ENCODE assay signal across 15 cellular contexts in genomic region chr1:226730064-226730463, GRCh38. TPM values are rescaled to one million over a fixed set of nuclear protein-coding genes. Genes with fewer than 3 reads are reported as not detected.
A peak's percentile ranks its signal among the peaks of the same experiment; 100 is the strongest.
DNase-seq lines count a peak whose midpoint lies in the region; ATAC-seq and TF ChIP-seq lines count a peak whose summit lies in the region.
"Had no signal": no experiment of that assay in that cellular context is flagged by ENCODE, and none has a peak within 500 bp of the region (broad histone marks: within the 10 kb centered on the region; RNA-seq: fewer than 3 reads in every experiment).

No MANE protein-coding gene starts in this region.

- H3K27me3 ChIP-seq in CD8-positive, alpha-beta T cell (ENCODE audit: insufficient read depth, low read length) = no peaks in the 10 kb centered on the region
- H3K27me3 ChIP-seq in Karpas-422 (ENCODE audit: low read length) (no peaks in the 10 kb centered on the region), rectal smooth muscle tissue (ENCODE audit: control insufficient read depth, insufficient read depth, low read length) (no peaks in the 10 kb centered on the region)
- H3K27me3 ChIP-seq: BLaER1 treated with 17β-estradiol and CSF1 and Interleukin-3, amounts not matched to agents 10 nM and 100 nM; neutrophil had no signal

- intact Hi-C loops in CD8-positive, alpha-beta T cell (cut with DNase I, micrococcal nuclease) = loop anchor here (5.0 to 10.0 kb wide), 4 partner anchors 97 to 1355 kb away; partner anchors contain the start of genes ARF1 (in 1 of the 2), COQ8A (in 1 of the 2) and H3-3A (in 1 of the 2)

- peak; percentile 4 for ATAC-seq in CD8-positive, alpha-beta T cell
- ATAC-seq in omental fat pad (ENCODE audit: low FRiP score) = no peak
- ATAC-seq: HCT116, sciatic nerve had no signal

- TF ChIP-seq CTCF in CD8-positive, alpha-beta T cell (IDR thresholded peaks at IDR 0.05) = no peak
- no peak for TF ChIP-seq CTCF in omental fat pad (IDR thresholded peaks at IDR 0.05)

- peaks cover 64% of the 10 kb centered on the region for H3K4me1 ChIP-seq in CD8-positive, alpha-beta T cell (ENCODE audit: insufficient read depth, low read length)
- peaks cover 91% of the 10 kb centered on the region for H3K4me1 ChIP-seq in Karpas-422 (ENCODE audit: low read length)
- H3K4me1 ChIP-seq in rectal smooth muscle tissue (ENCODE audit: control insufficient read depth, insufficient read depth, low read length) = peaks cover 26% of the 10 kb centered on the region

- peak overlapping the region; percentile 98 for H3K27ac ChIP-seq in CD8-positive, alpha-beta T cell (ENCODE audit: low read depth, low read length)
- H3K27ac ChIP-seq in Karpas-422 (ENCODE audit: low read length) (peak overlapping the region; percentile 96), caudate nucleus (ENCODE audit: low read depth, low read length) (peak overlapping the region; percentile 29), rectal smooth muscle tissue (ENCODE audit: low read depth, low read length) (peak overlapping the region; percentile 10)
- H3K27ac ChIP-seq: BLaER1 treated with 17β-estradiol and CSF1 and Interleukin-3, amounts not matched to agents 10 nM and 100 nM; neutrophil had no signal

- peak overlapping the region; percentile 94 for H3K4me3 Mint-ChIP-seq in CD8-positive, alpha-beta T cell

- peak overlapping the region; percentile 34 for H3K4me3 ChIP-seq in CD8-positive, alpha-beta T cell (ENCODE audit: low read depth, low read length)
- peak overlapping the region; percentile 82 for H3K4me3 ChIP-seq in Karpas-422 (ENCODE audit: low read length)
- H3K4me3 ChIP-seq in rectal smooth muscle tissue (ENCODE audit: low read length) = no peak overlapping the region
- H3K4me3 ChIP-seq: BLaER1 treated with 17β-estradiol and CSF1 and Interleukin-3, amounts not matched to agents 10 nM and 100 nM had no signal

- H3K27ac Mint-ChIP-seq in CD8-positive, alpha-beta T cell = peak overlapping the region; percentile 94

- H3K36me3 ChIP-seq in CD8-positive, alpha-beta T cell (ENCODE audit: insufficient read depth, low read length) = peaks cover 19% of the 10 kb centered on the region
- H3K36me3 ChIP-seq in Karpas-422 (ENCODE audit: insufficient read depth, low read length) = peaks cover 86% of the 10 kb centered on the region
- peaks cover 8% of the 10 kb centered on the region for H3K36me3 ChIP-seq in rectal smooth muscle tissue (ENCODE audit: control insufficient read depth, insufficient read depth, low read length)

- H3K9me3 ChIP-seq in CD8-positive, alpha-beta T cell (ENCODE audit: low read length) = no peaks in the 10 kb centered on the region
- no peaks in the 10 kb centered on the region for H3K9me3 ChIP-seq in Karpas-422 (ENCODE audit: low read length)
- H3K9me3 ChIP-seq: BLaER1 treated with 17β-estradiol and CSF1 and Interleukin-3, amounts not matched to agents 10 nM and 100 nM; neutrophil had no signal

- H4K20me1 ChIP-seq in Karpas-422 (ENCODE audit: insufficient read depth, low read depth, low read length) = peaks cover 85% of the 10 kb centered on the region

- H3K9ac ChIP-seq in Karpas-422 (ENCODE audit: low read length) (peak overlapping the region; percentile 96), rectal smooth muscle tissue (ENCODE audit: low read length) (no peak overlapping the region)
- H3K9ac ChIP-seq: BLaER1 treated with 17β-estradiol and CSF1 and Interleukin-3, amounts not matched to agents 10 nM and 100 nM had no signal

- peak in 1 of 7 experiments; percentile 19 for DNase-seq in CD8-positive, alpha-beta T cell
- DNase-seq in Karpas-422 (peak; percentile 56), caudate nucleus (lab: John Stamatoyannopoulos, UW) (no peak), foreskin melanocyte (no peak), omental fat pad (ENCODE audit: low spot score) (no peak), CD1c-positive myeloid dendritic cell (ENCODE audit: extremely low spot score) (no peak)
- DNase-seq: amniotic stem cell; DMS79 treated with DMSO at 0.1 percent for 48 hours; NCI-H2107; stimulated activated CD4-positive, alpha-beta T cell treated with anti-CD3 and anti-CD28 coated beads, Interleukin-2, amount 100 ng/mL, for 48 hours had no signal

- POLR2A ChIA-PET in CD8-positive, alpha-beta T cell (lab: Charles Lee) = interaction anchor here (0.8 to 2.7 kb wide), 9 partner anchors 9 to 85 kb away, joined by 3 to 13 read pairs (median 6); partner anchors contain the start of gene ITPKB

- CTCF ChIA-PET in CD8-positive, alpha-beta T cell (lab: Charles Lee) = interaction anchor here (0.8 to 2.2 kb wide), 7 partner anchors 9 to 96 kb away, joined by 3 to 14 read pairs (median 5); partner anchors contain the start of gene ITPKB

- peaks cover 100% of the 10 kb centered on the region for H3K79me2 ChIP-seq in Karpas-422 (ENCODE audit: low read length)

- H3K9me2 ChIP-seq in Karpas-422 (replicated peaks; ENCODE audit: insufficient read depth, low read length) = no peaks in the 10 kb centered on the region

- H3K36me3 Mint-ChIP-seq in CD8-positive, alpha-beta T cell = peaks cover 93% of the 10 kb centered on the region

- peak overlapping the region; percentile 79 for H3K4me2 ChIP-seq in Karpas-422 (ENCODE audit: low read depth, low read length, poor library complexity, severe bottlenecking)

- H3K27me3 Mint-ChIP-seq in CD8-positive, alpha-beta T cell (ENCODE audit: low read depth) = no peaks in the 10 kb centered on the region

- no peak overlapping the region for H2AFZ ChIP-seq in Karpas-422 (ENCODE audit: low read length)

- no peaks in the 10 kb centered on the region for H3K9me3 Mint-ChIP-seq in CD8-positive, alpha-beta T cell

- H3K4me1 Mint-ChIP-seq in CD8-positive, alpha-beta T cell (ENCODE audit: low read depth) = peaks cover 84% of the 10 kb centered on the region

RNA-seq across cellular contexts. Expression of gene ITPKB, which starts 9.0 kb away (rescaled TPM):
- total RNA-seq in CD8-positive, alpha-beta T cell = 100 to 1,000 TPM; 504 to 516 TPM
- 79.0 and 132 TPM in 2 replicates for total RNA-seq in Karpas-422 (2014; rRNA removed; shearing (Covaris generic); ENCODE audit: low replicate concordance)
- total RNA-seq in omental fat pad = 10 to 100 TPM; 22.2 to 68.6 (median 31.5) TPM

Comparison
In these comparisons a context has a peak if more than half of its experiments do, and no peak if none do; other contexts are left out.
1. H3K27ac ChIP-seq: peak in every context shown above with its lines; median percentile 98 in CD8-positive, alpha-beta T cell; 96 in Karpas-422; 29 in caudate nucleus; 10 in rectal smooth muscle tissue.